In the genomic region with DNA sequence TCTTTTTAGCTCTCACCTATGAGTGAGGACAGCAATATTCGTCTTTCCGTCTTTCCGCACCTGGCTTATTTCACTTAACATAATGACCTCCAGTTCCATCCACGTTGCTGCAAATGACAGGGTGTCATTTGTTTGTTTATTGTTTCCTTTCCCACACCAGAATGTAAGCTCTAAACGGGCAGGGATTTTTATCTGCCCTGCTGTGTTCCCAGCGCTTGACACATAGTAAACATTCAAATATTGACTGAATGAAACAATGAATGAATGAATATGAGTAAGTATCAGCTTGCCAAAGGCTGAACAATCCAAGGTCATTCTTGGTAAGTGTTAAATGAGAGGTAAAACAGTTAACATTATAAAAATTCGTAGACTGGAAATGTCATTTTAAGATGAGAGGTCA, we compare ENCODE assay signal across 11 cellular contexts.
"Had no signal": no experiment of that assay in that cellular context is flagged by ENCODE, and none has a peak within 500 bp of the region (broad histone marks: within the 10 kb centered on the region; RNA-seq: fewer than 3 reads in every experiment).

No MANE protein-coding gene starts in this region.

- H3K4me3 ChIP-seq: esophagus muscularis mucosa, left lung, smooth muscle cell, uterus had no signal

- H3K36me3 ChIP-seq: esophagus muscularis mucosa, left lung, uterus had no signal

- H3K9me3 ChIP-seq: esophagus muscularis mucosa, left lung, uterus had no signal

- DNase-seq: activated CD4-positive, alpha-beta memory T cell treated with anti-CD3 and anti-CD28 coated beads for 36 hours; activated CD4-positive, alpha-beta T cell treated with anti-CD3 and anti-CD28 coated beads for 1 hour; activated effector memory CD4-positive, alpha-beta T cell treated with anti-CD3 and anti-CD28 coated beads, Interleukin-2, amount 50 U/mL, for 16 hours; activated naive CD8-positive, alpha-beta T cell treated with anti-CD3 and anti-CD28 coated beads for 36 hours; activated T-cell treated with anti-CD3 and anti-CD28 coated beads, Interleukin-2, amount 50 U/mL, for 4 hours; left lung; retina; T-helper 9 cell; uterus had no signal

- ATAC-seq: activated T-cell treated with anti-CD3 and anti-CD28 coated beads, Interleukin-2, amount 50 U/mL, for 4 hours; left lung had no signal

- H3K27me3 ChIP-seq: esophagus muscularis mucosa, left lung, uterus had no signal

- H3K27ac ChIP-seq: left lung had no signal
